In the genomic region with DNA sequence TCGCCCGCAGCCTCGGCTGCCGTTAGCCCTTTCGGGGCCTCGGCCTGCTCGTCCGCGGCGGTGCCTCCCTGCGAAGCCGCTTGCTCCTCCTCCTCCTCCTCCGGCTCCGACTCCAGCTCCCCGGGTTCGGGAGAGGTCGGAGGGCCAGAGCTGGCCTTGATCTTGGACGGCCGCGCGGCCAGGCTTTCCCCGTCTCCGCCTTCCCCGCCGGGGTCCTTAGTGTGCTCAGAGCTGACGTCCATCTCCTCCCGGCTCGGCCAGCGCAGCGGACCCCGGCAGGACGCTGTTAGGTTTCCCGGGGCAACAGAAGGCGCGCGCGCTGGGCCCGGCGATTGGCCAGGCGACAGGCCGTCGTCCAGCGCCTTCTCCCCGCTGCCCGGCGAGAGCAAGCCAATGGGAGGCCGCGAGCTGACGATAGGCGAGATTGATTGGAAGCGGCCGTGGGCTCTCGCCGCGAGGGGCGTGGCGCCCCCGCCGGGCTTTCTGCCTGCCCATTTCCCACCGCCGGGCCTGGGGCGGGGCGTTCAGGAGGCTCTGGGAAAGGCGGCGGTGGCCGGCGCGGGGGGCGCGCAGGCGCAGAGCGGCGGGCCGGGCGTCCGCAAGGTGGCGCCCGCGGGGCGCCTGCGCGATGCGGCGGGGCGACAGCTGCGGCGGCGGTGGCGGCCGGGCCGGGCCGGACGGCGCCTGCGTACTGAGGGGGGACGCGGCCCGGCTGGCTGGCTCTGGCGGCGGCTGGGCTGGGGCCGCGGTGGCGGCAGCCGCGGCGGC, we compare ENCODE assay signal across 1 cellular context.
TF ChIP-seq lines count a peak whose summit lies in the region.

TSS of gene TADA2B (plus strand) at position 676 of the 768 bp plus-strand sequence. CDS start 208 bp downstream, outside the sequence.

TF ChIP-seq in HepG2, 621 proteins besides CTCF, POLR2A, EP300 and RAD21 (continued from another document and continues in another):
- TF ChIP-seq, protein P1, sequence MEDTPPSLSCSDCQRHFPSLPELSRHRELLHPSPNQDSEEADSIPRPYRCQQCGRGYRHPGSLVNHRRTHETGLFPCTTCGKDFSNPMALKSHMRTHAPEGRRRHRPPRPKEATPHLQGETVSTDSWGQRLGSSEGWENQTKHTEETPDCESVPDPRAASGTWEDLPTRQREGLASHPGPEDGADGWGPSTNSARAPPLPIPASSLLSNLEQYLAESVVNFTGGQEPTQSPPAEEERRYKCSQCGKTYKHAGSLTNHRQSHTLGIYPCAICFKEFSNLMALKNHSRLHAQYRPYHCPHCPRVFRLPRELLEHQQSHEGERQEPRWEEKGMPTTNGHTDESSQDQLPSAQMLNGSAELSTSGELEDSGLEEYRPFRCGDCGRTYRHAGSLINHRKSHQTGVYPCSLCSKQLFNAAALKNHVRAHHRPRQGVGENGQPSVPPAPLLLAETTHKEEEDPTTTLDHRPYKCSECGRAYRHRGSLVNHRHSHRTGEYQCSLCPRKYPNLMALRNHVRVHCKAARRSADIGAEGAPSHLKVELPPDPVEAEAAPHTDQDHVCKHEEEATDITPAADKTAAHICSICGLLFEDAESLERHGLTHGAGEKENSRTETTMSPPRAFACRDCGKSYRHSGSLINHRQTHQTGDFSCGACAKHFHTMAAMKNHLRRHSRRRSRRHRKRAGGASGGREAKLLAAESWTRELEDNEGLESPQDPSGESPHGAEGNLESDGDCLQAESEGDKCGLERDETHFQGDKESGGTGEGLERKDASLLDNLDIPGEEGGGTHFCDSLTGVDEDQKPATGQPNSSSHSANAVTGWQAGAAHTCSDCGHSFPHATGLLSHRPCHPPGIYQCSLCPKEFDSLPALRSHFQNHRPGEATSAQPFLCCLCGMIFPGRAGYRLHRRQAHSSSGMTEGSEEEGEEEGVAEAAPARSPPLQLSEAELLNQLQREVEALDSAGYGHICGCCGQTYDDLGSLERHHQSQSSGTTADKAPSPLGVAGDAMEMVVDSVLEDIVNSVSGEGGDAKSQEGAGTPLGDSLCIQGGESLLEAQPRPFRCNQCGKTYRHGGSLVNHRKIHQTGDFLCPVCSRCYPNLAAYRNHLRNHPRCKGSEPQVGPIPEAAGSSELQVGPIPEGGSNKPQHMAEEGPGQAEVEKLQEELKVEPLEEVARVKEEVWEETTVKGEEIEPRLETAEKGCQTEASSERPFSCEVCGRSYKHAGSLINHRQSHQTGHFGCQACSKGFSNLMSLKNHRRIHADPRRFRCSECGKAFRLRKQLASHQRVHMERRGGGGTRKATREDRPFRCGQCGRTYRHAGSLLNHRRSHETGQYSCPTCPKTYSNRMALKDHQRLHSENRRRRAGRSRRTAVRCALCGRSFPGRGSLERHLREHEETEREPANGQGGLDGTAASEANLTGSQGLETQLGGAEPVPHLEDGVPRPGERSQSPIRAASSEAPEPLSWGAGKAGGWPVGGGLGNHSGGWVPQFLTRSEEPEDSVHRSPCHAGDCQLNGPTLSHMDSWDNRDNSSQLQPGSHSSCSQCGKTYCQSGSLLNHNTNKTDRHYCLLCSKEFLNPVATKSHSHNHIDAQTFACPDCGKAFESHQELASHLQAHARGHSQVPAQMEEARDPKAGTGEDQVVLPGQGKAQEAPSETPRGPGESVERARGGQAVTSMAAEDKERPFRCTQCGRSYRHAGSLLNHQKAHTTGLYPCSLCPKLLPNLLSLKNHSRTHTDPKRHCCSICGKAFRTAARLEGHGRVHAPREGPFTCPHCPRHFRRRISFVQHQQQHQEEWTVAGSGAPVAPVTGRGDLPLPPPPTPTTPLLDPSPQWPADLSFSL (CRISPR knock-in tag; IDR thresholded peaks at IDR 0.05): no peak
- TF ChIP-seq SMAD1 (CRISPR knock-in tag; IDR thresholded peaks at IDR 0.05; ENCODE audit: borderline replicate concordance, low read depth) (no peak), NFKB2 (CRISPR knock-in tag; IDR thresholded peaks at IDR 0.05; ENCODE audit: borderline replicate concordance) (no peak; the same call in 1 of the 2 replicates), ZNF468 (CRISPR knock-in tag; IDR thresholded peaks at IDR 0.05) (no peak), ZNF549 (CRISPR knock-in tag; IDR thresholded peaks at IDR 0.05) (no peak), ARNT2 (CRISPR knock-in tag; IDR thresholded peaks at IDR 0.05; ENCODE audit: low read depth) (no peak; the same call in 1 of the 2 replicates), ASH2L (IDR thresholded peaks at IDR 0.05; ENCODE audit: insufficient read length, low read depth, low read length) (no peak), ZNF260 (CRISPR knock-in tag; IDR thresholded peaks at IDR 0.05; ENCODE audit: borderline replicate concordance, low read depth) (no peak), ZNF441 (CRISPR knock-in tag; IDR thresholded peaks at IDR 0.05; ENCODE audit: borderline replicate concordance) (no peak), RNF219 (CRISPR knock-in tag; IDR thresholded peaks at IDR 0.05) (no peak), THAP8 (CRISPR knock-in tag; IDR thresholded peaks at IDR 0.05; ENCODE audit: borderline replicate concordance) (no peak), ZNF556 (CRISPR knock-in tag; IDR thresholded peaks at IDR 0.05; ENCODE audit: borderline replicate concordance) (no peak), CSRNP2 (CRISPR knock-in tag; conservative IDR thresholded peaks at IDR 0.05; ENCODE audit: low read depth) (no peak), ZNF331 (CRISPR knock-in tag; IDR thresholded peaks at IDR 0.05) (no peak), ZNF367 (CRISPR knock-in tag; IDR thresholded peaks at IDR 0.05; ENCODE audit: borderline replicate concordance) (no peak), ZNF235 (CRISPR knock-in tag; IDR thresholded peaks at IDR 0.05; ENCODE audit: borderline replicate concordance) (no peak), ZNF589 (CRISPR knock-in tag; conservative IDR thresholded peaks at IDR 0.05) (no peak), ZNF710 (CRISPR knock-in tag; IDR thresholded peaks at IDR 0.05; ENCODE audit: borderline replicate concordance) (no peak), ZNF749 (CRISPR knock-in tag; IDR thresholded peaks at IDR 0.05; ENCODE audit: borderline replicate concordance) (no peak), NFYC (CRISPR knock-in tag; IDR thresholded peaks at IDR 0.05) (peak; percentile 92), MXI1 (IDR thresholded peaks at IDR 0.05; ENCODE audit: borderline replicate concordance, low read depth, low read length) (peak; percentile 94; the same call in 2 of the 3 replicates), ZMYM2 (CRISPR knock-in tag; IDR thresholded peaks at IDR 0.05) (no peak), ZNF891 (CRISPR knock-in tag; IDR thresholded peaks at IDR 0.05) (0 out of 2 replicates have a peak, but pooled peaks have one; percentile 49), MXD4 (CRISPR knock-in tag; IDR thresholded peaks at IDR 0.05) (peak; percentile 75; the same call in 1 of the 2 replicates), ZGPAT (CRISPR knock-in tag; IDR thresholded peaks at IDR 0.05) (peak; percentile 35; the same call in 1 of the 2 replicates), KLF9 (CRISPR knock-in tag; IDR thresholded peaks at IDR 0.05; ENCODE audit: low read depth) (no peak), ZNF343 (CRISPR knock-in tag; IDR thresholded peaks at IDR 0.05) (no peak), AHR (CRISPR knock-in tag; IDR thresholded peaks at IDR 0.05) (no peak; the same call in 1 of the 2 replicates), RBAK (CRISPR knock-in tag; IDR thresholded peaks at IDR 0.05) (no peak), PRDM15 (CRISPR knock-in tag; IDR thresholded peaks at IDR 0.05) (no peak), KDM1A (CRISPR knock-in tag; IDR thresholded peaks at IDR 0.05) (no peak)
- TF ChIP-seq, protein P2, sequence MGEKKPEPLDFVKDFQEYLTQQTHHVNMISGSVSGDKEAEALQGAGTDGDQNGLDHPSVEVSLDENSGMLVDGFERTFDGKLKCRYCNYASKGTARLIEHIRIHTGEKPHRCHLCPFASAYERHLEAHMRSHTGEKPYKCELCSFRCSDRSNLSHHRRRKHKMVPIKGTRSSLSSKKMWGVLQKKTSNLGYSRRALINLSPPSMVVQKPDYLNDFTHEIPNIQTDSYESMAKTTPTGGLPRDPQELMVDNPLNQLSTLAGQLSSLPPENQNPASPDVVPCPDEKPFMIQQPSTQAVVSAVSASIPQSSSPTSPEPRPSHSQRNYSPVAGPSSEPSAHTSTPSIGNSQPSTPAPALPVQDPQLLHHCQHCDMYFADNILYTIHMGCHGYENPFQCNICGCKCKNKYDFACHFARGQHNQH (CRISPR knock-in tag; IDR thresholded peaks at IDR 0.05): peak; percentile 57; the same call in 1 of the 2 replicates
- TF ChIP-seq, protein P3, sequence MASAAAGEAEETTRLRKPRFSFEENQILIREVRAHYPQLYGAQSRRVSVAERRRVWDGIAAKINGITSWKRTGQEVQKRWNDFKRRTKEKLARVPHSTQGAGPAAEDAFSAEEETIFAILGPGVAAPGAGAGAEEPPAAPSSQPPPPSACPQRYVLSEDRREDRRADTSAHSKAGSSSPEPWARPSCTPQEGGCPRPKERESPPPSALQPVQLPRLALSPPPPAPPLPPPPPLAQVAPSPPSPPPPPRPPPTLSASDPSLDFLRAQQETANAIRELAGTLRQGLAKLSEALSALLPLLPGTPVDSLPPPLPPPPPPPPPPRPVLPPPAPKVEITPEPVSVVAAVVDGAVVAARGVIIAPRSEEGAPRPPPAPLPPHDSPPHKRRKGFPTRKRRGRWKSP (CRISPR knock-in tag; IDR thresholded peaks at IDR 0.05): no peak
